Comparison of ENCODE assay signal across 10 cellular contexts in the genomic region with DNA sequence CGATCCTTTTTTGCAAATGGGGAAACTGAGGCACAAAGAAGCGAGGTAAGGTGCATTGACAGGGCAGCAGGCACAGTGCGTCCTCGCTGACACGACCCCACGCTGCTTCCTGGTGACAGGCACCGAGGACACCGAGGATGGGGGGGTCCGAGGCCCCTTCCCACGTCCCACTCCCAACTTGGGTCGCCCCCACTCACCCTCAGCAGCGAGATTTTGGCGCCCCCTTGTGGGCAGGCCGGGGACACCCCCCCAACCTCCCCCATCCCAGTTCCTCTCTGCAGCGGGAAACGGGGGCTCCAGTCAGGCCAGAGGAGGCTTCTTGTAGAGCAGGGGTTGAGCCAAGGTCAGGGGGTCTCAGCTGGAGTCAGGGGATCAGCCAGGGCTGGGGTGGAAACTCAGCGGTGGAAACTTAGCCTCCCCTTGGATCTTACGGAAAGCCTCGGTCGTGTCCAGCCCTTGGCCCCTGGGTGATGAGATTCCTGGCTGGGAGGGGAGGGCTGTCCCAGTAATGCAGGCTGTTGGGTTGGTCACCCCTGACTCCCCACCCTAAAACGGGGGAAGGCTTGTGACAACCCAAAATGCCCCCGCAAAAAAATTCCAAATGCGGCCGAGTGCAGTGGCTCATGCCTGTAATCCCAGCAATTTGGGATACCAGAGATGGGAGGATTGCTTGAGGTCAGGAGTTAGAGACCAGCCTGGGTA. TPM values are rescaled to one million over a fixed set of nuclear protein-coding genes. Genes with fewer than 3 reads are reported as not detected.
DNase-seq lines count a peak whose midpoint lies in the region; ATAC-seq and TF ChIP-seq lines count a peak whose summit lies in the region.
"Had no signal": no experiment of that assay in that cellular context is flagged by ENCODE, and none has a peak within 500 bp of the region (broad histone marks: within the 10 kb centered on the region; RNA-seq: fewer than 3 reads in every experiment).

No MANE protein-coding gene starts in this region.

- no peak overlapping the region for H3K4me3 Mint-ChIP-seq in T-cell
- H3K4me3 Mint-ChIP-seq in nephron progenitor cell, result no peak overlapping the region

- H3K36me3 Mint-ChIP-seq in T-cell (no peaks in the 10 kb centered on the region), nephron progenitor cell (ENCODE audit: low read depth) (peaks cover 15% of the 10 kb centered on the region)

- H3K27ac Mint-ChIP-seq in T-cell (no peak overlapping the region), nephron progenitor cell (no peak overlapping the region)

- H3K9me3 Mint-ChIP-seq in T-cell (no peaks in the 10 kb centered on the region), nephron progenitor cell (peaks cover 26% of the 10 kb centered on the region)

- peak in 20 of 34 experiments; percentile 11 to 46 (median 24) for DNase-seq in T-cell
- DNase-seq in ecto neural progenitor cell (ENCODE audit: low spot score), result peak; percentile 66
- DNase-seq in nephron progenitor cell, result peak; percentile 66
- DNase-seq in DMS114 treated with DMSO at 0.1 percent for 48 hours (lab: John Stamatoyannopoulos, UW; ENCODE audit: unreplicated experiment), result no peak
- DNase-seq in DMS79 treated with DMSO at 0.1 percent for 48 hours (lab: John Stamatoyannopoulos, UW), result no peak

- H3K4me1 Mint-ChIP-seq in T-cell, result no peaks in the 10 kb centered on the region
- H3K4me1 Mint-ChIP-seq in nephron progenitor cell, result peaks cover 10% of the 10 kb centered on the region

- TF ChIP-seq CTCF in GM12874 (IDR thresholded peaks at IDR 0.05; ENCODE audit: insufficient read depth, low read depth, low read length), result peak; percentile 87
- peak; percentile 72 for TF ChIP-seq CTCF in nephron progenitor cell (IDR thresholded peaks at IDR 0.05)

- H3K27me3 Mint-ChIP-seq in T-cell (peaks cover 0 to 1% of the 10 kb centered on the region in 2 donors), nephron progenitor cell (ENCODE audit: low read depth, poor library complexity) (peaks cover 23% of the 10 kb centered on the region)

- peak in 1 of 4 experiments; percentile 48 for ATAC-seq in T-cell (replicated peaks in 1 of 4)
- no peak for ATAC-seq in HG02840 (IDR thresholded peaks at IDR 0.05; ENCODE audit: low FRiP score, unreplicated experiment)
- ATAC-seq in HG03135 (IDR thresholded peaks at IDR 0.05; ENCODE audit: unreplicated experiment), result no peak

- CTCF ChIA-PET in T-cell (lab: Charles Lee), result interaction anchor here (0.7 to 1.0 kb wide), 4 partner anchors 9 to 144 kb away, joined by 3 to 4 read pairs (median 4); no protein-coding TSS in a partner anchor

- POLR2A ChIA-PET in T-cell (lab: Charles Lee), result no interaction called here

RNA-seq across cellular contexts. Expression of a gene that starts 8.2 kb away (rescaled TPM):
- 1 to 10 TPM in 1 of 5 donors, under 1 TPM in 3, not detected in 1; 0.33 to 1.3 (median 0.78) TPM for total RNA-seq in T-cell
- total RNA-seq: glomerular endothelial cell had no signal

RNA-seq across cellular contexts. Expression of a gene that starts 11.1 kb away (rescaled TPM):
- total RNA-seq in T-cell, result not detected
- total RNA-seq: glomerular endothelial cell, LHCN-M2 had no signal

RNA-seq across cellular contexts. Expression of a gene that starts 28.4 kb away (rescaled TPM):
- 10 to 100 TPM in 3 of 5 donors, 1 to 10 TPM in 2; 5.0 to 12.3 (median 11.1) TPM for total RNA-seq in T-cell

RNA-seq across cellular contexts. Expression of a gene that starts 34.0 kb away (rescaled TPM):
- 10 to 100 TPM; 74.0 to 85.6 (median 77.8) TPM for total RNA-seq in T-cell

Comparison
In these comparisons a context has a peak if more than half of its experiments do, and no peak if none do; other contexts are left out.
1. DNase-seq: peak in T-cell (20 of 34), ecto neural progenitor cell (single experiment) and nephron progenitor cell (single experiment); none in DMS114 treated with DMSO at 0.1 percent for 48 hours (single experiment) and DMS79 treated with DMSO at 0.1 percent for 48 hours (single experiment).